In the genomic region with DNA sequence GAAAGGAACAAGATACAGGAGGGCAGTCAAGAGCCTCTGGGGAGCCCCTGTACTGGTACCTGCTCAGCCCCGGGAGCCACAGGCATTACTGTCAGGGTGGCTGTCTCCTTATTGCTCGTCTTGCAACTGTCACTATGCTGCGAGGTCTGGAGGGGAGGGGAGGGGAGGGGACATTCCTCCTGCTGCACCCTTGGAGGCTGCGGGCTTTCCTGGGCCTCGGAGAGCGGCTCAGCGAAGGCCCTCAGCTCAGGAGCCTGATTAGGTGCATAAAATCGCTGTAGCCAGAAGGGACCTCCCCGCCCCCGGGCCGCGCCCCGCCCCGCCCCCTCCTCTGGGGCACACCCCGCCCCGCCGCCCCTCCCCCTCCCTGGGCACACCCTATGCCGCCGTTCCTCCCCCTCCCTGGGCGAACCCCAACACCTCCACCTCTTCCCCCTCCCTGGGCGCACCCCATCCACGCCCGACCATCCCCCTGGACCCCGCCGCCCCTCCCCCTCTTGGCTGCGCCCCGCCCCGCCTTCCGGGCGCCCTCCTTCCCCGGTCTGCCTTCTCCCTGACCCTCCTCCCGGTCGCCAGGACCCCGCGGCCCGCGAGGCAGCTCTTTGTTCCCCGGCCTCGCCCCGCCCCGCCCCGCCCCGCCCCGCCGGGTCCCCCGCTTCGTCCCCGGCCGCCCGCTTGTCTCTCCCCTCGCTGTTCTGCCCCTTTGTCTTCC, we compare ENCODE assay signal across 8 cellular contexts. TPM values are rescaled to one million over a fixed set of nuclear protein-coding genes. Genes with fewer than 3 reads are reported as not detected.
DNase-seq lines count a peak whose midpoint lies in the region; ATAC-seq, FAIRE-seq and TF ChIP-seq lines count a peak whose summit lies in the region.

No MANE protein-coding gene starts in this region.

- WGBS in liver, result 12% methylated on average over 51 of the region's 51 CpGs

- no peak for DNase-seq in HL-60 (ENCODE audit: low read depth in 1 of 2, low spot score in 1 of 2)
- DNase-seq in WTC11 (ENCODE audit: low spot score), result peak; percentile 77
- no peak for DNase-seq in choroid plexus epithelial cell (ENCODE audit: low read depth)
- peak; percentile 18 to 23 for DNase-seq in stimulated activated CD8-positive, alpha-beta memory T cell treated with anti-CD3 and anti-CD28 coated beads, Interleukin-2, amount 100 ng/mL, for 1 hour (ENCODE audit: low read depth in 2 of 2)
- DNase-seq in MV-4-11 (lab: John Stamatoyannopoulos, UW), result no peak
- DNase-seq in NCI-H446 treated with DMSO at 0.1 percent for 48 hours (lab: John Stamatoyannopoulos, UW), result no peak
- no peak for DNase-seq in GM19239 (ENCODE audit: insufficient read length, low spot score)

- H3K9ac ChIP-seq in liver (ENCODE audit: low read depth in 1 of 2, low read length in 2 of 2), result no peak overlapping the region

- H3K27ac ChIP-seq in HL-60 (replicated peaks), result no peak overlapping the region
- no peak overlapping the region for H3K27ac ChIP-seq in liver (ENCODE audit: low read depth in 1 of 2, low read length in 2 of 2)

- TF ChIP-seq CTCF in HL-60 (IDR thresholded peaks at IDR 0.05; ENCODE audit: insufficient read depth, low read length) (no peak), WTC11 (IDR thresholded peaks at IDR 0.05) (no peak), choroid plexus epithelial cell (conservative IDR thresholded peaks at IDR 0.05; ENCODE audit: low read depth, low read length) (no peak), liver (IDR thresholded peaks at IDR 0.05; ENCODE audit: low read depth, low read length, missing input control) (no peak)

- H3K4me1 Mint-ChIP-seq in WTC11, result peaks cover 87% of the 10 kb centered on the region

- H3K4me3 ChIP-seq in HL-60 (replicated peaks; ENCODE audit: insufficient read depth, low read length) (peak overlapping the region; percentile 45), choroid plexus epithelial cell (ENCODE audit: low read depth, low read length) (peak overlapping the region; percentile 41), liver (ENCODE audit: low read depth in 1 of 3, low read length in 3 of 3) (peak overlapping the region in 2 of 3 donors; percentile 47 to 50)

- H3K27me3 Mint-ChIP-seq in WTC11 (ENCODE audit: low read depth), result peaks cover 46% of the 10 kb centered on the region

- H3K4me3 Mint-ChIP-seq in WTC11, result peak overlapping the region; percentile 78

- CTCF ChIA-PET in WTC11 (lab: Charles Lee), result interaction anchor here (0.6 to 1.4 kb wide), 8 partner anchors 8 to 813 kb away, joined by 3 to 7 read pairs (median 4); no protein-coding TSS in a partner anchor

- H3K27ac Mint-ChIP-seq in WTC11, result peak overlapping the region; percentile 71

- no peaks in the 10 kb centered on the region for H3K9me3 ChIP-seq in liver (ENCODE audit: control insufficient read depth in 4 of 4, low read length in 3 of 4)

- no peaks in the 10 kb centered on the region for H3K36me3 Mint-ChIP-seq in WTC11

- peak; percentile 86 for ATAC-seq in WTC11

- POLR2A ChIA-PET in WTC11 (lab: Charles Lee), result interaction anchor here (1.0 kb wide), 2 partner anchors 9 to 33 kb away, joined by 3 read pairs; no protein-coding TSS in a partner anchor

- TF ChIP-seq RAD21 in liver (IDR thresholded peaks at IDR 0.05), result no peak

- H3K36me3 ChIP-seq in liver (ENCODE audit: control insufficient read depth in 4 of 4, insufficient read depth in 3 of 4, low read depth in 1 of 4, low read length in 3 of 4), result no peaks in the 10 kb centered on the region

- FAIRE-seq in GM19239 (lab: Jason Lieb, UNC), result no peak

- no peaks in the 10 kb centered on the region for H3K9me3 Mint-ChIP-seq in WTC11

- H3K27me3 ChIP-seq in HL-60 (ENCODE audit: insufficient read depth, poor library complexity, severe bottlenecking) (peaks cover 18% of the 10 kb centered on the region), liver (ENCODE audit: control insufficient read depth in 4 of 4, insufficient read depth in 4 of 4, low read length in 3 of 4) (no peaks in the 10 kb centered on the region)

- peaks cover 0 to 5% (median 1%) of the 10 kb centered on the region in 4 donors for H3K4me1 ChIP-seq in liver (ENCODE audit: control insufficient read depth in 4 of 4, insufficient read depth in 4 of 4, low read length in 3 of 4)

TF ChIP-seq in WTC11, 78 proteins besides CTCF, POLR2A, EP300 and RAD21 (continues in another document):
- TF ChIP-seq ETV6 (CRISPR knock-in tag; IDR thresholded peaks at IDR 0.05) (no peak), CREB1 (CRISPR knock-in tag; IDR thresholded peaks at IDR 0.05) (no peak), ZNF317 (CRISPR knock-in tag; IDR thresholded peaks at IDR 0.05; ENCODE audit: borderline replicate concordance, low read depth) (no peak), ZNF671 (CRISPR knock-in tag; IDR thresholded peaks at IDR 0.05) (no peak), ZNF219 (CRISPR knock-in tag; IDR thresholded peaks at IDR 0.05; ENCODE audit: borderline replicate concordance) (no peak), RELA (CRISPR knock-in tag; IDR thresholded peaks at IDR 0.05; ENCODE audit: borderline replicate concordance) (no peak)
- TF ChIP-seq, protein P1, sequence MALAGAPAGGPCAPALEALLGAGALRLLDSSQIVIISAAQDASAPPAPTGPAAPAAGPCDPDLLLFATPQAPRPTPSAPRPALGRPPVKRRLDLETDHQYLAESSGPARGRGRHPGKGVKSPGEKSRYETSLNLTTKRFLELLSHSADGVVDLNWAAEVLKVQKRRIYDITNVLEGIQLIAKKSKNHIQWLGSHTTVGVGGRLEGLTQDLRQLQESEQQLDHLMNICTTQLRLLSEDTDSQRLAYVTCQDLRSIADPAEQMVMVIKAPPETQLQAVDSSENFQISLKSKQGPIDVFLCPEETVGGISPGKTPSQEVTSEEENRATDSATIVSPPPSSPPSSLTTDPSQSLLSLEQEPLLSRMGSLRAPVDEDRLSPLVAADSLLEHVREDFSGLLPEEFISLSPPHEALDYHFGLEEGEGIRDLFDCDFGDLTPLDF (CRISPR knock-in tag; IDR thresholded peaks at IDR 0.05), result no peak
- TF ChIP-seq, protein P2, sequence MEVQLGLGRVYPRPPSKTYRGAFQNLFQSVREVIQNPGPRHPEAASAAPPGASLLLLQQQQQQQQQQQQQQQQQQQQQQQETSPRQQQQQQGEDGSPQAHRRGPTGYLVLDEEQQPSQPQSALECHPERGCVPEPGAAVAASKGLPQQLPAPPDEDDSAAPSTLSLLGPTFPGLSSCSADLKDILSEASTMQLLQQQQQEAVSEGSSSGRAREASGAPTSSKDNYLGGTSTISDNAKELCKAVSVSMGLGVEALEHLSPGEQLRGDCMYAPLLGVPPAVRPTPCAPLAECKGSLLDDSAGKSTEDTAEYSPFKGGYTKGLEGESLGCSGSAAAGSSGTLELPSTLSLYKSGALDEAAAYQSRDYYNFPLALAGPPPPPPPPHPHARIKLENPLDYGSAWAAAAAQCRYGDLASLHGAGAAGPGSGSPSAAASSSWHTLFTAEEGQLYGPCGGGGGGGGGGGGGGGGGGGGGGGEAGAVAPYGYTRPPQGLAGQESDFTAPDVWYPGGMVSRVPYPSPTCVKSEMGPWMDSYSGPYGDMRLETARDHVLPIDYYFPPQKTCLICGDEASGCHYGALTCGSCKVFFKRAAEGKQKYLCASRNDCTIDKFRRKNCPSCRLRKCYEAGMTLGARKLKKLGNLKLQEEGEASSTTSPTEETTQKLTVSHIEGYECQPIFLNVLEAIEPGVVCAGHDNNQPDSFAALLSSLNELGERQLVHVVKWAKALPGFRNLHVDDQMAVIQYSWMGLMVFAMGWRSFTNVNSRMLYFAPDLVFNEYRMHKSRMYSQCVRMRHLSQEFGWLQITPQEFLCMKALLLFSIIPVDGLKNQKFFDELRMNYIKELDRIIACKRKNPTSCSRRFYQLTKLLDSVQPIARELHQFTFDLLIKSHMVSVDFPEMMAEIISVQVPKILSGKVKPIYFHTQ (CRISPR knock-in tag; IDR thresholded peaks at IDR 0.05), result no peak

TF ChIP-seq in liver, 16 proteins besides CTCF, POLR2A, EP300 and RAD21 (continues in another document):
- TF ChIP-seq NR2F2 (IDR thresholded peaks at IDR 0.05) (no peak), TAF1 (conservative IDR thresholded peaks at IDR 0.05) (no peak), HNF4A (conservative IDR thresholded peaks at IDR 0.05) (no peak)
- TF ChIP-seq, protein P3, sequence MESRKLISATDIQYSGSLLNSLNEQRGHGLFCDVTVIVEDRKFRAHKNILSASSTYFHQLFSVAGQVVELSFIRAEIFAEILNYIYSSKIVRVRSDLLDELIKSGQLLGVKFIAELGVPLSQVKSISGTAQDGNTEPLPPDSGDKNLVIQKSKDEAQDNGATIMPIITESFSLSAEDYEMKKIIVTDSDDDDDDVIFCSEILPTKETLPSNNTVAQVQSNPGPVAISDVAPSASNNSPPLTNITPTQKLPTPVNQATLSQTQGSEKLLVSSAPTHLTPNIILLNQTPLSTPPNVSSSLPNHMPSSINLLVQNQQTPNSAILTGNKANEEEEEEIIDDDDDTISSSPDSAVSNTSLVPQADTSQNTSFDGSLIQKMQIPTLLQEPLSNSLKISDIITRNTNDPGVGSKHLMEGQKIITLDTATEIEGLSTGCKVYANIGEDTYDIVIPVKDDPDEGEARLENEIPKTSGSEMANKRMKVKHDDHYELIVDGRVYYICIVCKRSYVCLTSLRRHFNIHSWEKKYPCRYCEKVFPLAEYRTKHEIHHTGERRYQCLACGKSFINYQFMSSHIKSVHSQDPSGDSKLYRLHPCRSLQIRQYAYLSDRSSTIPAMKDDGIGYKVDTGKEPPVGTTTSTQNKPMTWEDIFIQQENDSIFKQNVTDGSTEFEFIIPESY (IDR thresholded peaks at IDR 0.05), result no peak

RNA-seq across cellular contexts. Expression of a gene that starts 35.5 kb away (rescaled TPM):
- total RNA-seq in WTC11 (2021) (26.3 to 34.4 TPM (median 34.4 TPM) in 3 replicates), liver (1 to 10 TPM; 3.3 to 4.2 TPM)
- 1 to 10 TPM in 1 of 2 donors, under 1 TPM in 1; 0.68 to 1.3 TPM for polyA plus RNA-seq in liver

Comparison
In these comparisons a context has a peak if more than half of its experiments do, and no peak if none do; other contexts are left out.
1. DNase-seq: peak in WTC11 (single experiment) and stimulated activated CD8-positive, alpha-beta memory T cell treated with anti-CD3 and anti-CD28 coated beads, Interleukin-2, amount 100 ng/mL, for 1 hour (2 of 2); none in HL-60 (0 of 2), choroid plexus epithelial cell (single experiment), MV-4-11 (single experiment), NCI-H446 treated with DMSO at 0.1 percent for 48 hours (single experiment) and GM19239 (single experiment).
2. Peak in every context shown above with its lines, with median percentiles within 50 percentile points of each other: H3K4me3 ChIP-seq.